ENCODE assay signal across 8 cellular contexts in genomic region chrX:103584606-103585005, GRCh38. TPM values are rescaled to one million over a fixed set of nuclear protein-coding genes. Genes with fewer than 3 reads are reported as not detected.
DNase-seq lines count a peak whose midpoint lies in the region; ATAC-seq, FAIRE-seq and TF ChIP-seq lines count a peak whose summit lies in the region.

No MANE protein-coding gene starts in this region.

- no peaks in the 10 kb centered on the region; the same call in 1 of the 2 replicates for H3K79me2 ChIP-seq in Loucy (ENCODE audit: insufficient read depth, low read length)

- peaks cover 8% of the 10 kb centered on the region for H3K4me1 Mint-ChIP-seq in nephron progenitor cell

- peaks cover 12% of the 10 kb centered on the region for H3K4me1 ChIP-seq in Loucy (ENCODE audit: insufficient read depth, low read length, poor library complexity, severe bottlenecking)
- H3K4me1 ChIP-seq in transverse colon, result peaks cover 0 to 6% (median 0%) of the 10 kb centered on the region in 4 donors

- no peak overlapping the region for H3K27ac ChIP-seq in transverse colon

- peak overlapping the region; percentile 79 for H3K4me2 ChIP-seq in Loucy (ENCODE audit: low read depth, low read length, poor library complexity, severe bottlenecking)

- FAIRE-seq in GM19239 (lab: Jason Lieb, UNC), result no peak

- H3K27ac Mint-ChIP-seq in nephron progenitor cell, result no peak overlapping the region

- H3K9me3 ChIP-seq in Loucy (ENCODE audit: insufficient read depth, low read depth, low read length) (no peaks in the 10 kb centered on the region), transverse colon (no peaks in the 10 kb centered on the region)

- H3K36me3 Mint-ChIP-seq in nephron progenitor cell (ENCODE audit: low read depth), result peaks cover 6% of the 10 kb centered on the region

- no peaks in the 10 kb centered on the region for H3F3A ChIP-seq in Loucy (ENCODE audit: low read depth)

- WGBS in transverse colon (ENCODE audit: low coverage in 1 of 2), 2 donors, result 64% methylated on average over 3 of the region's 3 CpGs; no CpG with 5 or more reads in 1 of the 2 donors

- no peak for ATAC-seq in GM21423 (IDR thresholded peaks at IDR 0.05; ENCODE audit: unreplicated experiment)

- peak overlapping the region; percentile 78 for H3K9ac ChIP-seq in Loucy (ENCODE audit: low read depth, low read length, poor library complexity, severe bottlenecking)

- peak overlapping the region; percentile 96 for H3K4me3 Mint-ChIP-seq in nephron progenitor cell

- intact Hi-C loops in transverse colon (cut with DNase I; ENCODE audit: low total_unique reads), result no loop called here

- H4K20me1 ChIP-seq in Loucy (ENCODE audit: insufficient read depth, low read length, poor library complexity, severe bottlenecking), result no peaks in the 10 kb centered on the region

- peak overlapping the region; percentile 91 for H3K4me3 ChIP-seq in Loucy (ENCODE audit: low read length, poor library complexity, severe bottlenecking)
- H3K4me3 ChIP-seq in astrocyte of the spinal cord (ENCODE audit: low read depth, low read length), result no peak overlapping the region
- no peak overlapping the region for H3K4me3 ChIP-seq in transverse colon

- peaks cover 36% of the 10 kb centered on the region for H3K9me3 Mint-ChIP-seq in nephron progenitor cell

- in situ Hi-C loops in astrocyte of the spinal cord (cut with HindIII; ENCODE audit: low sequenced_read_pairs), result no loop called here
- in situ Hi-C loops in transverse colon (cut with MboI; ENCODE audit: low pct_ligation_motif_present in 1 of 4, low pct_unique_long_range_greater_than_20kb in 1 of 4, low sequenced_read_pairs in 3 of 4), result no loop called here

- H3K27me3 ChIP-seq in Loucy (ENCODE audit: insufficient read depth, low read length, poor library complexity, severe bottlenecking) (no peaks in the 10 kb centered on the region), transverse colon (no peaks in the 10 kb centered on the region)

- TF ChIP-seq EP300 in transverse colon (IDR thresholded peaks at IDR 0.05; ENCODE audit: low read depth), result no peak

- no peaks in the 10 kb centered on the region for H3K36me3 ChIP-seq in Loucy (ENCODE audit: insufficient read depth, low read length)
- H3K36me3 ChIP-seq in transverse colon, result no peaks in the 10 kb centered on the region

- no peak overlapping the region for H2AFZ ChIP-seq in Loucy (ENCODE audit: low read length)

- no peak for TF ChIP-seq POLR2A in transverse colon (IDR thresholded peaks at IDR 0.05)

- H3K9me2 ChIP-seq in Loucy (replicated peaks; ENCODE audit: low read depth, low read length), result no peaks in the 10 kb centered on the region

- peak; percentile 15 for DNase-seq in DMS114 treated with DMSO at 0.1 percent for 48 hours (lab: John Stamatoyannopoulos, UW; ENCODE audit: unreplicated experiment)
- peak; percentile 2 for DNase-seq in astrocyte of the spinal cord (ENCODE audit: low read depth, low spot score)
- no peak for DNase-seq in nephron progenitor cell
- DNase-seq in HT-29 (ENCODE audit: low spot score), result no peak
- DNase-seq in GM19239 (ENCODE audit: insufficient read length, low spot score), result no peak
- DNase-seq in transverse colon, result no peak

- peaks cover 22% of the 10 kb centered on the region for H3K27me3 Mint-ChIP-seq in nephron progenitor cell (ENCODE audit: low read depth, poor library complexity)

- TF ChIP-seq CTCF in Loucy (conservative IDR thresholded peaks at IDR 0.05; ENCODE audit: low read length), result no peak
- TF ChIP-seq CTCF in astrocyte of the spinal cord (IDR thresholded peaks at IDR 0.05; ENCODE audit: low read depth, low read length), result no peak
- TF ChIP-seq CTCF in nephron progenitor cell (IDR thresholded peaks at IDR 0.05), result no peak
- TF ChIP-seq CTCF in transverse colon (IDR thresholded peaks at IDR 0.05), result no peak

RNA-seq across cellular contexts. Expression of gene TCEAL4, which starts 0.7 kb away (rescaled TPM):
- total RNA-seq in HT-29 (2014; rRNA removed; shearing (Covaris generic)), result 2.2 and 3.2 TPM in 2 replicates
- total RNA-seq in transverse colon, result 100 to 1,000 TPM in 1 of 4 donors, 10 to 100 TPM in 3; 25.5 to 118 (median 55.6) TPM

RNA-seq across cellular contexts. Expression of gene TCEAL3, which starts 23.2 kb away (rescaled TPM):
- 0.31 and 0.71 TPM in 2 replicates for total RNA-seq in HT-29 (2014; rRNA removed; shearing (Covaris generic))
- 10 to 100 TPM in 2 of 4 donors, 1 to 10 TPM in 2; 3.4 to 16.7 (median 12.4) TPM for total RNA-seq in transverse colon

RNA-seq across cellular contexts. Expression of gene TCEAL1, which starts 44.2 kb away (rescaled TPM):
- total RNA-seq in HT-29 (2014; rRNA removed; shearing (Covaris generic)), result 5.6 and 8.4 TPM in 2 replicates
- total RNA-seq in transverse colon, result 10 to 100 TPM; 44.9 to 79.2 (median 56.6) TPM

Comparison
In these comparisons a context has a peak if more than half of its experiments do, and no peak if none do; other contexts are left out.
1. DNase-seq: peak in DMS114 treated with DMSO at 0.1 percent for 48 hours (single experiment) and astrocyte of the spinal cord (single experiment); none in nephron progenitor cell (single experiment), HT-29 (single experiment), GM19239 (single experiment) and transverse colon (single experiment).